Comparison of ENCODE assay signal across 19 cellular contexts in genomic region chr10:7887417-7887816, GRCh38.
DNase-seq lines count a peak whose midpoint lies in the region; TF ChIP-seq lines count a peak whose summit lies in the region.
"Had no signal": no experiment of that assay in that cellular context is flagged by ENCODE, and none has a peak within 500 bp of the region (broad histone marks: within the 10 kb centered on the region; RNA-seq: fewer than 3 reads in every experiment).

No MANE protein-coding gene starts in this region.

- H3K4me3 ChIP-seq in brain microvascular endothelial cell (ENCODE audit: low read depth, low read length) = no peak overlapping the region
- H3K4me3 ChIP-seq: A549, BLaER1, spleen had no signal

- no peak overlapping the region for H3K27ac ChIP-seq in brain microvascular endothelial cell
- H3K27ac ChIP-seq: A549, BLaER1, neutrophil, spleen, WERI-Rb-1 had no signal

- no peaks in the 10 kb centered on the region for H3K36me3 ChIP-seq in brain microvascular endothelial cell (replicated peaks)
- H3K36me3 ChIP-seq: neutrophil, spleen, WERI-Rb-1 had no signal

- DNase-seq in Caki2 (ENCODE audit: low read depth) (peak; percentile 14), OCI-M1 (lab: John Stamatoyannopoulos, UW) (peak; percentile 84), brain microvascular endothelial cell (peak; percentile 68), iris pigment epithelial cell (ENCODE audit: low read depth) (peak; percentile 79), NCI-H526 (lab: John Stamatoyannopoulos, UW) (no peak), activated gamma-delta T cell (lab: John Stamatoyannopoulos, UW) (no peak), AG20443 (ENCODE audit: low spot score) (no peak)
- no peak for DNase-seq in stimulated activated CD4-positive, alpha-beta T cell treated with anti-CD3 and anti-CD28 coated beads, Interleukin-15, amount 100 ng/mL, for 24 hours
- DNase-seq: activated CD4-positive, alpha-beta T cell treated with anti-CD3 and anti-CD28 coated beads, Interleukin-2, amount 50 U/mL, for 1 hour; Calu3; glutamatergic neuron; NCI-H146; SHP77 treated with DMSO at 0.1 percent for 48 hours; spleen; T-helper 1 cell; WERI-Rb-1 had no signal

- in situ Hi-C loops in Caki2 (cut with HindIII; ENCODE audit: low pct_unique_long_range_greater_than_20kb, low sequenced_read_pairs) (no loop called here), brain microvascular endothelial cell (cut with HindIII; ENCODE audit: low pct_ligation_motif_present, low sequenced_read_pairs) (no loop called here)

- no peak for TF ChIP-seq CTCF in brain microvascular endothelial cell (IDR thresholded peaks at IDR 0.05; ENCODE audit: low read depth, low read length, missing control alignments)

- H3K27me3 ChIP-seq in brain microvascular endothelial cell (replicated peaks) = no peaks in the 10 kb centered on the region
- H3K27me3 ChIP-seq: BLaER1, neutrophil, spleen had no signal

Comparison
In these comparisons a context has a peak if more than half of its experiments do, and no peak if none do; other contexts are left out.
1. DNase-seq: peak in Caki2 (single experiment), OCI-M1 (single experiment), brain microvascular endothelial cell (single experiment) and iris pigment epithelial cell (single experiment); none in stimulated activated CD4-positive, alpha-beta T cell treated with anti-CD3 and anti-CD28 coated beads, Interleukin-15, amount 100 ng/mL, for 24 hours (single experiment), NCI-H526 (0 of 2), activated gamma-delta T cell (single experiment) and AG20443 (single experiment).